ENCODE assay signal across 15 cellular contexts in the genomic region with DNA sequence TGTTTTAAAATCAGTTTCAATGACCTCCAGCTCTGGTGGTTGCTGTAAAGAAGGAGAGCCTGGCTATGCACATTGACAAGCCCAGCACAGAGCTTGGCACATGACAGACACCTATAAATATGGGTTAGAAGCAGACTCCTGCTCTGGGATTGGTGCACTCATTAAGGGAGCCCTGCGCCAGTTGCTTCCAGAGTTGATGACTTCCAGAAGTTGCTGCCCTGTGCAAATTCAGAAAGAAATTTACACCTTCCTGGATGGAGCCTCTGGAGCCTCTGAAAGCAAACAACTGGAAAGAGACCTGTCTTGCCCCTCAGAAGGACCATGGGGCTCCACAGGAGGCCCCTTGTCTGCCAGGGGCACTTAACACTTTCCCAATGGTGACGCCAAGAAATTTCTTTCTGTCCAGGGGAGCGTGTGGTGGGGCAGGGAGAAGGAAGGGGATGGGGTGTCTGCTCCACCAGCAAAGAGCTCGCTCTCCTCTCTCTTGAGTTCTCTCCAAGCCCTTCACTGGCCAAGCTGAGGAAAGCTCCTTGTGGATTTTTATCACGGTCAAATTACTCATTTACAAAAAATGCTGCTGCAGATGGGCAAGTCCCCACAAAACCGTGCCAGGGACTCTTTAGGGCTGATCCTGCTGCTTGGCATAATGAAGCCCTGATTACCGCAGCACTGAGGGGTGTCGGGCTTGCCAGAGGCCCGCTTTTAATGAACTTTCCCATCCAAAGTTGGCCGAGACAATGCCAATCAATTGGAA.
DNase-seq lines count a peak whose midpoint lies in the region; TF ChIP-seq lines count a peak whose summit lies in the region.
"Had no signal": no experiment of that assay in that cellular context is flagged by ENCODE, and none has a peak within 500 bp of the region (broad histone marks: within the 10 kb centered on the region; RNA-seq: fewer than 3 reads in every experiment).

No MANE protein-coding gene starts in this region.

- no peak overlapping the region for H3K14ac ChIP-seq in mesenchymal stem cell (ENCODE audit: low read length in 2 of 2)

- no peaks in the 10 kb centered on the region for H3K36me3 ChIP-seq in mesenchymal stem cell (ENCODE audit: control insufficient read depth in 1 of 2, insufficient read depth in 2 of 2, low read depth in 1 of 2, low read length in 2 of 2)
- H3K36me3 ChIP-seq: uterus had no signal

- no peaks in the 10 kb centered on the region for H3K27me3 ChIP-seq in mesenchymal stem cell (ENCODE audit: control insufficient read depth in 1 of 2, insufficient read depth in 1 of 2, low read length in 2 of 2)
- H3K27me3 ChIP-seq: uterus had no signal

- no peak overlapping the region for H2AFZ ChIP-seq in mesenchymal stem cell (ENCODE audit: low read depth, low read length)

- DNase-seq in AG08395 (ENCODE audit: low spot score) (peak; percentile 90), HPDE6-E6E7 (ENCODE audit: extremely low spot score) (peak; percentile 15), mesenchymal stem cell (peak; percentile 48), NCI-H524 (lab: John Stamatoyannopoulos, UW) (no peak), COR-L47 (lab: John Stamatoyannopoulos, UW) (no peak), NCI-H1105 treated with DMSO at 0.1 percent for 48 hours (lab: John Stamatoyannopoulos, UW) (no peak)
- no peak for DNase-seq in activated naive CD4-positive, alpha-beta T cell treated with anti-CD3 and anti-CD28 coated beads, Interleukin-2, amount 50 U/mL, for 16 hours
- DNase-seq: activated CD4-positive, alpha-beta memory T cell treated with anti-CD3 and anti-CD28 coated beads for 36 hours; effector CD4-positive, alpha-beta T cell; NCI-H1694 had no signal

- TF ChIP-seq CTCF in brain (conservative IDR thresholded peaks at IDR 0.05) = no peak

- H3K9me3 Mint-ChIP-seq in brain = peaks cover 0 to 12% (median 0%) of the 10 kb centered on the region in 5 experiments
- H3K9me3 Mint-ChIP-seq: activated CD4-positive, alpha-beta memory T cell treated with anti-CD3 and anti-CD28 coated beads for 36 hours; activated naive CD4-positive, alpha-beta T cell treated with anti-CD3 and anti-CD28 coated beads, Interleukin-2, amount 50 U/mL, for 72 hours; T-helper 1 cell treated with Interleukin-12 subunit alpha and Interleukin-12 subunit beta and Interleukin-4 antibody, amounts not matched to agents 30 μg/mL and 1 μg/mL, for 36 hours had no signal

- H4K8ac ChIP-seq in mesenchymal stem cell (ENCODE audit: low read length) = no peak overlapping the region

- no peaks in the 10 kb centered on the region for H3K4me1 ChIP-seq in mesenchymal stem cell (ENCODE audit: control insufficient read depth, insufficient read depth, low read depth, low read length)

- no peak overlapping the region for H2BK12ac ChIP-seq in mesenchymal stem cell (ENCODE audit: low read length in 2 of 2)

- H3K79me1 ChIP-seq in mesenchymal stem cell (replicated peaks; ENCODE audit: low read length, poor library complexity, severe bottlenecking) = no peaks in the 10 kb centered on the region

- no peaks in the 10 kb centered on the region for H3K36me3 Mint-ChIP-seq in brain
- H3K36me3 Mint-ChIP-seq: activated CD4-positive, alpha-beta memory T cell treated with anti-CD3 and anti-CD28 coated beads for 36 hours; activated naive CD4-positive, alpha-beta T cell treated with anti-CD3 and anti-CD28 coated beads, Interleukin-2, amount 50 U/mL, for 72 hours had no signal

- H2BK120ac ChIP-seq in mesenchymal stem cell (ENCODE audit: low read depth, low read length) = no peak overlapping the region

- H3K4me2 ChIP-seq in mesenchymal stem cell (ENCODE audit: low read length, poor library complexity, severe bottlenecking) = no peak overlapping the region

- peaks cover 36% of the 10 kb centered on the region for H3K4me1 Mint-ChIP-seq in brain

- no peaks in the 10 kb centered on the region for H3K9me3 ChIP-seq in mesenchymal stem cell (ENCODE audit: control insufficient read depth, low read length)
- H3K9me3 ChIP-seq: uterus had no signal

- no peak overlapping the region for H4K91ac ChIP-seq in mesenchymal stem cell (ENCODE audit: low read length)

- H2BK5ac ChIP-seq in mesenchymal stem cell (ENCODE audit: low read depth, low read length, poor library complexity, severe bottlenecking) = no peak overlapping the region

- peak overlapping the region in 1 of 2 experiments; percentile 6 for H3K4me3 ChIP-seq in mesenchymal stem cell (ENCODE audit: insufficient read depth in 1 of 2, low read depth in 1 of 2, low read length in 2 of 2)
- H3K4me3 ChIP-seq: uterus had no signal

- H2AK5ac ChIP-seq in mesenchymal stem cell (ENCODE audit: low read length, severe bottlenecking) = no peak overlapping the region

- no peak overlapping the region for H3K27ac ChIP-seq in mesenchymal stem cell (ENCODE audit: low read length, poor library complexity, severe bottlenecking)
- H3K27ac ChIP-seq: C4-2B, uterus had no signal

- no peak overlapping the region for H3K23ac ChIP-seq in mesenchymal stem cell (ENCODE audit: low read length in 2 of 2)

- 71% methylated on average over 10 of the region's 10 CpGs for WGBS in mesenchymal stem cell

- peaks cover 9% of the 10 kb centered on the region for H3K27me3 Mint-ChIP-seq in brain
- H3K27me3 Mint-ChIP-seq: activated CD4-positive, alpha-beta memory T cell treated with anti-CD3 and anti-CD28 coated beads for 36 hours had no signal

- no peak overlapping the region for H3K4ac ChIP-seq in mesenchymal stem cell (ENCODE audit: low read depth in 1 of 2, low read length in 2 of 2)

- peak overlapping the region in 3 of 5 experiments; percentile 47 to 67 (median 65) for H3K27ac Mint-ChIP-seq in brain
- H3K27ac Mint-ChIP-seq: activated CD4-positive, alpha-beta memory T cell treated with anti-CD3 and anti-CD28 coated beads for 36 hours; activated naive CD4-positive, alpha-beta T cell treated with anti-CD3 and anti-CD28 coated beads, Interleukin-2, amount 50 U/mL, for 72 hours; T-helper 1 cell treated with Interleukin-12 subunit alpha and Interleukin-12 subunit beta and Interleukin-4 antibody, amounts not matched to agents 30 μg/mL and 1 μg/mL, for 36 hours had no signal

- H3K4me3 Mint-ChIP-seq in brain = peak overlapping the region in 1 of 5 experiments; percentile 56
- H3K4me3 Mint-ChIP-seq: activated CD4-positive, alpha-beta memory T cell treated with anti-CD3 and anti-CD28 coated beads for 36 hours; T-helper 1 cell treated with Interleukin-12 subunit alpha and Interleukin-12 subunit beta and Interleukin-4 antibody, amounts not matched to agents 30 μg/mL and 1 μg/mL, for 36 hours had no signal

- H3K9ac ChIP-seq in mesenchymal stem cell (ENCODE audit: low read length) = peak overlapping the region; percentile 70

- no peak overlapping the region for H2BK15ac ChIP-seq in mesenchymal stem cell (ENCODE audit: low read depth, poor library complexity, severe bottlenecking)

- no peak overlapping the region for H3K18ac ChIP-seq in mesenchymal stem cell (ENCODE audit: low read depth in 1 of 2, low read length in 2 of 2)

Comparison
In these comparisons a context has a peak if more than half of its experiments do, and no peak if none do; other contexts are left out.
1. DNase-seq: peak in AG08395 (single experiment), HPDE6-E6E7 (single experiment) and mesenchymal stem cell (single experiment); none in NCI-H524 (0 of 2), activated naive CD4-positive, alpha-beta T cell treated with anti-CD3 and anti-CD28 coated beads, Interleukin-2, amount 50 U/mL, for 16 hours (single experiment), COR-L47 (single experiment) and NCI-H1105 treated with DMSO at 0.1 percent for 48 hours (single experiment).